Comparison of ENCODE assay signal across 1 cellular context in genomic region chr7:101174322-101174854, GRCh38.
TF ChIP-seq lines count a peak whose summit lies in the region.

No MANE protein-coding gene starts in this region.

TF ChIP-seq in K562, 482 proteins besides CTCF, POLR2A, EP300 and RAD21 (continues in another document):
- no peak for TF ChIP-seq HMGXB4 (CRISPR knock-in tag; IDR thresholded peaks at IDR 0.05)
- TF ChIP-seq ESRRB (CRISPR knock-in tag; IDR thresholded peaks at IDR 0.05; ENCODE audit: borderline replicate concordance) = no peak
- no peak for TF ChIP-seq CREM (IDR thresholded peaks at IDR 0.05; ENCODE audit: low read depth)
- TF ChIP-seq, protein P1, sequence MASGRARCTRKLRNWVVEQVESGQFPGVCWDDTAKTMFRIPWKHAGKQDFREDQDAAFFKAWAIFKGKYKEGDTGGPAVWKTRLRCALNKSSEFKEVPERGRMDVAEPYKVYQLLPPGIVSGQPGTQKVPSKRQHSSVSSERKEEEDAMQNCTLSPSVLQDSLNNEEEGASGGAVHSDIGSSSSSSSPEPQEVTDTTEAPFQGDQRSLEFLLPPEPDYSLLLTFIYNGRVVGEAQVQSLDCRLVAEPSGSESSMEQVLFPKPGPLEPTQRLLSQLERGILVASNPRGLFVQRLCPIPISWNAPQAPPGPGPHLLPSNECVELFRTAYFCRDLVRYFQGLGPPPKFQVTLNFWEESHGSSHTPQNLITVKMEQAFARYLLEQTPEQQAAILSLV (tag; IDR thresholded peaks at IDR 0.05) = no peak
- TF ChIP-seq, protein P2, sequence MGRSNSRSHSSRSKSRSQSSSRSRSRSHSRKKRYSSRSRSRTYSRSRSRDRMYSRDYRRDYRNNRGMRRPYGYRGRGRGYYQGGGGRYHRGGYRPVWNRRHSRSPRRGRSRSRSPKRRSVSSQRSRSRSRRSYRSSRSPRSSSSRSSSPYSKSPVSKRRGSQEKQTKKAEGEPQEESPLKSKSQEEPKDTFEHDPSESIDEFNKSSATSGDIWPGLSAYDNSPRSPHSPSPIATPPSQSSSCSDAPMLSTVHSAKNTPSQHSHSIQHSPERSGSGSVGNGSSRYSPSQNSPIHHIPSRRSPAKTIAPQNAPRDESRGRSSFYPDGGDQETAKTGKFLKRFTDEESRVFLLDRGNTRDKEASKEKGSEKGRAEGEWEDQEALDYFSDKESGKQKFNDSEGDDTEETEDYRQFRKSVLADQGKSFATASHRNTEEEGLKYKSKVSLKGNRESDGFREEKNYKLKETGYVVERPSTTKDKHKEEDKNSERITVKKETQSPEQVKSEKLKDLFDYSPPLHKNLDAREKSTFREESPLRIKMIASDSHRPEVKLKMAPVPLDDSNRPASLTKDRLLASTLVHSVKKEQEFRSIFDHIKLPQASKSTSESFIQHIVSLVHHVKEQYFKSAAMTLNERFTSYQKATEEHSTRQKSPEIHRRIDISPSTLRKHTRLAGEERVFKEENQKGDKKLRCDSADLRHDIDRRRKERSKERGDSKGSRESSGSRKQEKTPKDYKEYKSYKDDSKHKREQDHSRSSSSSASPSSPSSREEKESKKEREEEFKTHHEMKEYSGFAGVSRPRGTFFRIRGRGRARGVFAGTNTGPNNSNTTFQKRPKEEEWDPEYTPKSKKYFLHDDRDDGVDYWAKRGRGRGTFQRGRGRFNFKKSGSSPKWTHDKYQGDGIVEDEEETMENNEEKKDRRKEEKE (IDR thresholded peaks at IDR 0.05; ENCODE audit: borderline replicate concordance in 1 of 2, control insufficient read depth in 1 of 2, low read depth in 2 of 2, low read length in 1 of 2) = 0 out of 4 replicates have a peak, but pooled peaks of 1 of the 2 experiments have one; percentile 21
- no peak for TF ChIP-seq CSDE1 (IDR thresholded peaks at IDR 0.05)
- TF ChIP-seq, protein P3, sequence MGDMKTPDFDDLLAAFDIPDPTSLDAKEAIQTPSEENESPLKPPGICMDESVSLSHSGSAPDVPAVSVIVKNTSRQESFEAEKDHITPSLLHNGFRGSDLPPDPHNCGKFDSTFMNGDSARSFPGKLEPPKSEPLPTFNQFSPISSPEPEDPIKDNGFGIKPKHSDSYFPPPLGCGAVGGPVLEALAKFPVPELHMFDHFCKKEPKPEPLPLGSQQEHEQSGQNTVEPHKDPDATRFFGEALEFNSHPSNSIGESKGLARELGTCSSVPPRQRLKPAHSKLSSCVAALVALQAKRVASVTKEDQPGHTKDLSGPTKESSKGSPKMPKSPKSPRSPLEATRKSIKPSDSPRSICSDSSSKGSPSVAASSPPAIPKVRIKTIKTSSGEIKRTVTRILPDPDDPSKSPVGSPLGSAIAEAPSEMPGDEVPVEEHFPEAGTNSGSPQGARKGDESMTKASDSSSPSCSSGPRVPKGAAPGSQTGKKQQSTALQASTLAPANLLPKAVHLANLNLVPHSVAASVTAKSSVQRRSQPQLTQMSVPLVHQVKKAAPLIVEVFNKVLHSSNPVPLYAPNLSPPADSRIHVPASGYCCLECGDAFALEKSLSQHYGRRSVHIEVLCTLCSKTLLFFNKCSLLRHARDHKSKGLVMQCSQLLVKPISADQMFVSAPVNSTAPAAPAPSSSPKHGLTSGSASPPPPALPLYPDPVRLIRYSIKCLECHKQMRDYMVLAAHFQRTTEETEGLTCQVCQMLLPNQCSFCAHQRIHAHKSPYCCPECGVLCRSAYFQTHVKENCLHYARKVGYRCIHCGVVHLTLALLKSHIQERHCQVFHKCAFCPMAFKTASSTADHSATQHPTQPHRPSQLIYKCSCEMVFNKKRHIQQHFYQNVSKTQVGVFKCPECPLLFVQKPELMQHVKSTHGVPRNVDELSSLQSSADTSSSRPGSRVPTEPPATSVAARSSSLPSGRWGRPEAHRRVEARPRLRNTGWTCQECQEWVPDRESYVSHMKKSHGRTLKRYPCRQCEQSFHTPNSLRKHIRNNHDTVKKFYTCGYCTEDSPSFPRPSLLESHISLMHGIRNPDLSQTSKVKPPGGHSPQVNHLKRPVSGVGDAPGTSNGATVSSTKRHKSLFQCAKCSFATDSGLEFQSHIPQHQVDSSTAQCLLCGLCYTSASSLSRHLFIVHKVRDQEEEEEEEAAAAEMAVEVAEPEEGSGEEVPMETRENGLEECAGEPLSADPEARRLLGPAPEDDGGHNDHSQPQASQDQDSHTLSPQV (IDR thresholded peaks at IDR 0.05) = no peak
- TF ChIP-seq PPARD (CRISPR knock-in tag; IDR thresholded peaks at IDR 0.05) = no peak
- TF ChIP-seq TGIF2 (CRISPR knock-in tag; IDR thresholded peaks at IDR 0.05) = no peak
- TF ChIP-seq ZNF586 (CRISPR knock-in tag; conservative IDR thresholded peaks at IDR 0.05) = no peak
- no peak for TF ChIP-seq DNMT1 (IDR thresholded peaks at IDR 0.05)
- TF ChIP-seq, protein P4, sequence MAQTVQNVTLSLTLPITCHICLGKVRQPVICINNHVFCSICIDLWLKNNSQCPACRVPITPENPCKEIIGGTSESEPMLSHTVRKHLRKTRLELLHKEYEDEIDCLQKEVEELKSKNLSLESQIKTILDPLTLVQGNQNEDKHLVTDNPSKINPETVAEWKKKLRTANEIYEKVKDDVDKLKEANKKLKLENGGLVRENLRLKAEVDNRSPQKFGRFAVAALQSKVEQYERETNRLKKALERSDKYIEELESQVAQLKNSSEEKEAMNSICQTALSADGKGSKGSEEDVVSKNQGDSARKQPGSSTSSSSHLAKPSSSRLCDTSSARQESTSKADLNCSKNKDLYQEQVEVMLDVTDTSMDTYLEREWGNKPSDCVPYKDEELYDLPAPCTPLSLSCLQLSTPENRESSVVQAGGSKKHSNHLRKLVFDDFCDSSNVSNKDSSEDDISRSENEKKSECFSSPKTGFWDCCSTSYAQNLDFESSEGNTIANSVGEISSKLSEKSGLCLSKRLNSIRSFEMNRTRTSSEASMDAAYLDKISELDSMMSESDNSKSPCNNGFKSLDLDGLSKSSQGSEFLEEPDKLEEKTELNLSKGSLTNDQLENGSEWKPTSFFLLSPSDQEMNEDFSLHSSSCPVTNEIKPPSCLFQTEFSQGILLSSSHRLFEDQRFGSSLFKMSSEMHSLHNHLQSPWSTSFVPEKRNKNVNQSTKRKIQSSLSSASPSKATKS (CRISPR knock-in tag; IDR thresholded peaks at IDR 0.05) = no peak
- TF ChIP-seq NEUROD1 (IDR thresholded peaks at IDR 0.05; ENCODE audit: borderline replicate concordance, low read depth, low read length, partially characterized antibody) = no peak
- no peak for TF ChIP-seq RBBP5 (IDR thresholded peaks at IDR 0.05; ENCODE audit: borderline replicate concordance, insufficient read depth, low read length, poor library complexity, severe bottlenecking)
- TF ChIP-seq JUN (IDR thresholded peaks at IDR 0.05; ENCODE audit: borderline replicate concordance, low read depth, low read length) = no peak
- TF ChIP-seq JUN (CRISPR knock-in tag; IDR thresholded peaks at IDR 0.05; ENCODE audit: borderline replicate concordance) = no peak
- TF ChIP-seq KAT8 (IDR thresholded peaks at IDR 0.05; ENCODE audit: low read depth) = no peak
- TF ChIP-seq, protein P5, sequence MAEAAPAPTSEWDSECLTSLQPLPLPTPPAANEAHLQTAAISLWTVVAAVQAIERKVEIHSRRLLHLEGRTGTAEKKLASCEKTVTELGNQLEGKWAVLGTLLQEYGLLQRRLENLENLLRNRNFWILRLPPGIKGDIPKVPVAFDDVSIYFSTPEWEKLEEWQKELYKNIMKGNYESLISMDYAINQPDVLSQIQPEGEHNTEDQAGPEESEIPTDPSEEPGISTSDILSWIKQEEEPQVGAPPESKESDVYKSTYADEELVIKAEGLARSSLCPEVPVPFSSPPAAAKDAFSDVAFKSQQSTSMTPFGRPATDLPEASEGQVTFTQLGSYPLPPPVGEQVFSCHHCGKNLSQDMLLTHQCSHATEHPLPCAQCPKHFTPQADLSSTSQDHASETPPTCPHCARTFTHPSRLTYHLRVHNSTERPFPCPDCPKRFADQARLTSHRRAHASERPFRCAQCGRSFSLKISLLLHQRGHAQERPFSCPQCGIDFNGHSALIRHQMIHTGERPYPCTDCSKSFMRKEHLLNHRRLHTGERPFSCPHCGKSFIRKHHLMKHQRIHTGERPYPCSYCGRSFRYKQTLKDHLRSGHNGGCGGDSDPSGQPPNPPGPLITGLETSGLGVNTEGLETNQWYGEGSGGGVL (CRISPR knock-in tag; IDR thresholded peaks at IDR 0.05) = no peak
- no peak for TF ChIP-seq BCOR (IDR thresholded peaks at IDR 0.05)
- TF ChIP-seq POLR2AphosphoS5 (IDR thresholded peaks at IDR 0.05; ENCODE audit: control insufficient read depth, insufficient read depth, low read depth, low read length) = peak; percentile 40; the same call in 1 of the 2 replicates
- TF ChIP-seq ARID1B (IDR thresholded peaks at IDR 0.05) = no peak
- TF ChIP-seq CBX1 (IDR thresholded peaks at IDR 0.05; ENCODE audit: low read depth) = peak; percentile 65; the same call in 1 of the 2 replicates
- TF ChIP-seq MBD2 (IDR thresholded peaks at IDR 0.05; ENCODE audit: borderline replicate concordance, low read depth) = peak; percentile 22; the same call in 1 of the 2 replicates
- no peak for TF ChIP-seq RAD51 (IDR thresholded peaks at IDR 0.05; ENCODE audit: borderline replicate concordance, low read depth)
- no peak for TF ChIP-seq TBL1XR1 (IDR thresholded peaks at IDR 0.05; ENCODE audit: low read length in 2 of 2)
- peak; percentile 76 for TF ChIP-seq RBFOX2 (IDR thresholded peaks at IDR 0.05; ENCODE audit: low read depth, low read length)
- TF ChIP-seq FOS (IDR thresholded peaks at IDR 0.05; ENCODE audit: extremely low read depth, insufficient read length) = no peak
- TF ChIP-seq PREB (CRISPR knock-in tag; IDR thresholded peaks at IDR 0.05) = no peak
- TF ChIP-seq CBFB (CRISPR knock-in tag; IDR thresholded peaks at IDR 0.05) = 0 out of 2 replicates have a peak, but pooled peaks have one; percentile 21
- no peak for TF ChIP-seq ZBTB26 (CRISPR knock-in tag; IDR thresholded peaks at IDR 0.05)
- TF ChIP-seq, protein P6, sequence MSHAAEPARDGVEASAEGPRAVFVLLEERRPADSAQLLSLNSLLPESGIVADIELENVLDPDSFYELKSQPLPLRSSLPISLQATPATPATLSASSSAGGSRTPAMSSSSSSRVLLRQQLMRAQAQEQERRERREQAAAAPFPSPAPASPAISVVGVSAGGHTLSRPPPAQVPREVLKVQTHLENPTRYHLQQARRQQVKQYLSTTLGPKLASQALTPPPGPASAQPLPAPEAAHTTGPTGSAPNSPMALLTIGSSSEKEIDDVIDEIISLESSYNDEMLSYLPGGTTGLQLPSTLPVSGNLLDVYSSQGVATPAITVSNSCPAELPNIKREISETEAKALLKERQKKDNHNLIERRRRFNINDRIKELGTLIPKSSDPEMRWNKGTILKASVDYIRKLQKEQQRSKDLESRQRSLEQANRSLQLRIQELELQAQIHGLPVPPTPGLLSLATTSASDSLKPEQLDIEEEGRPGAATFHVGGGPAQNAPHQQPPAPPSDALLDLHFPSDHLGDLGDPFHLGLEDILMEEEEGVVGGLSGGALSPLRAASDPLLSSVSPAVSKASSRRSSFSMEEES (CRISPR knock-in tag; IDR thresholded peaks at IDR 0.05) = no peak
- TF ChIP-seq ZNF316 (IDR thresholded peaks at IDR 0.05) = 0 out of 2 replicates have a peak, but pooled peaks have one; percentile 15
- TF ChIP-seq TEAD4 (IDR thresholded peaks at IDR 0.05; ENCODE audit: low read length) = 0 out of 2 replicates have a peak, but pooled peaks have one; percentile 11
- TF ChIP-seq TEAD4 (CRISPR knock-in tag; IDR thresholded peaks at IDR 0.05; ENCODE audit: borderline replicate concordance) = no peak
- TF ChIP-seq TBP (optimal IDR thresholded peaks at IDR 0.05; ENCODE audit: low read depth, low read length) = peak; percentile 62
- no peak for TF ChIP-seq WHSC1 (IDR thresholded peaks at IDR 0.05; ENCODE audit: low read length)
- no peak for TF ChIP-seq ZNF134 (CRISPR knock-in tag; conservative IDR thresholded peaks at IDR 0.05)
- no peak for TF ChIP-seq E2F1 (CRISPR knock-in tag; IDR thresholded peaks at IDR 0.05)
- TF ChIP-seq ZNF224 (CRISPR knock-in tag; IDR thresholded peaks at IDR 0.05) = no peak
- TF ChIP-seq ZNF583 (CRISPR knock-in tag; IDR thresholded peaks at IDR 0.05) = no peak
- no peak for TF ChIP-seq CHD4 (IDR thresholded peaks at IDR 0.05; ENCODE audit: insufficient read depth, insufficient replicate concordance, low read depth, low read length, poor library complexity, severe bottlenecking)
- TF ChIP-seq HDAC1 (IDR thresholded peaks at IDR 0.05) = no peak
- no peak for TF ChIP-seq CHD1 (IDR thresholded peaks at IDR 0.05; ENCODE audit: low read length)
- TF ChIP-seq EWSR1 (IDR thresholded peaks at IDR 0.05; ENCODE audit: borderline replicate concordance, low read depth, partially characterized antibody) = no peak
- peak; percentile 68 for TF ChIP-seq POLR2G (IDR thresholded peaks at IDR 0.05; ENCODE audit: low read depth, low read length)
- peak; percentile 64 for TF ChIP-seq PML (IDR thresholded peaks at IDR 0.05; ENCODE audit: low read length)
- no peak for TF ChIP-seq ZNF431 (CRISPR knock-in tag; IDR thresholded peaks at IDR 0.05)
